In genomic region chr1:234656981-234657651, GRCh38 we compare ENCODE assay signal across 8 cellular contexts.
DNase-seq lines count a peak whose midpoint lies in the region; ATAC-seq and TF ChIP-seq lines count a peak whose summit lies in the region.

No MANE protein-coding gene starts in this region.

- DNase-seq in AG09319 (ENCODE audit: extremely low read depth, low read depth) (peak; percentile 66), OCI-M2 (lab: John Stamatoyannopoulos, UW; ENCODE audit: unreplicated experiment) (peak; percentile 34), epithelial cell of esophagus (ENCODE audit: low read depth) (peak; percentile 100), nephron progenitor cell (no peak), NCI-H526 (lab: John Stamatoyannopoulos, UW) (no peak)
- DNase-seq in stimulated activated CD8-positive, alpha-beta memory T cell treated with anti-CD3 and anti-CD28 coated beads, Interleukin-4, amount 100 ng/mL, for 48 hours, result no peak

- peak overlapping the region; percentile 23 for H3K27ac Mint-ChIP-seq in nephron progenitor cell

- peak overlapping the region; percentile 65 for H3K4me3 ChIP-seq in epithelial cell of esophagus (ENCODE audit: low read length)

- ATAC-seq in GM18870 (IDR thresholded peaks at IDR 0.05; ENCODE audit: unreplicated experiment), result peak; percentile 60
- ATAC-seq in GM21529 (IDR thresholded peaks at IDR 0.05; ENCODE audit: unreplicated experiment), result no peak

- peaks cover 4% of the 10 kb centered on the region for H3K9me3 Mint-ChIP-seq in nephron progenitor cell

- no peak; the same call in 1 of the 2 replicates for TF ChIP-seq CTCF in AG09319 (IDR thresholded peaks at IDR 0.05; ENCODE audit: low read depth, low read length)
- TF ChIP-seq CTCF in epithelial cell of esophagus (IDR thresholded peaks at IDR 0.05; ENCODE audit: insufficient read depth, low read depth, low read length, missing control alignments), result peak; percentile 17
- no peak for TF ChIP-seq CTCF in nephron progenitor cell (IDR thresholded peaks at IDR 0.05)

- peaks cover 10% of the 10 kb centered on the region for H3K27me3 Mint-ChIP-seq in nephron progenitor cell (ENCODE audit: low read depth, poor library complexity)

- H3K4me1 Mint-ChIP-seq in nephron progenitor cell, result peaks cover 25% of the 10 kb centered on the region

- H3K4me3 Mint-ChIP-seq in nephron progenitor cell, result no peak overlapping the region

- no peaks in the 10 kb centered on the region for H3K36me3 Mint-ChIP-seq in nephron progenitor cell (ENCODE audit: low read depth)

Comparison
In these comparisons a context has a peak if more than half of its experiments do, and no peak if none do; other contexts are left out.
1. DNase-seq: peak in AG09319 (single experiment), OCI-M2 (single experiment) and epithelial cell of esophagus (single experiment); none in nephron progenitor cell (single experiment), stimulated activated CD8-positive, alpha-beta memory T cell treated with anti-CD3 and anti-CD28 coated beads, Interleukin-4, amount 100 ng/mL, for 48 hours (single experiment) and NCI-H526 (0 of 2).